Comparison of ENCODE assay signal across 9 cellular contexts in genomic region chr14:105399441-105399775, GRCh38. TPM values are rescaled to one million over a fixed set of nuclear protein-coding genes. Genes with fewer than 3 reads are reported as not detected.
DNase-seq lines count a peak whose midpoint lies in the region; ATAC-seq and TF ChIP-seq lines count a peak whose summit lies in the region.
"Had no signal": no experiment of that assay in that cellular context is flagged by ENCODE, and none has a peak within 500 bp of the region (broad histone marks: within the 10 kb centered on the region; RNA-seq: fewer than 3 reads in every experiment).

No MANE protein-coding gene starts in this region.

- intact Hi-C loops in heart left ventricle (cut with DNase I): loop anchor here in 2 of 10 donors (2.0 to 5.0 kb wide), 2 partner anchors 15 to 78 kb away; no protein-coding TSS in a partner anchor

- no peaks in the 10 kb centered on the region for H3K9me3 ChIP-seq in T-helper 17 cell (ENCODE audit: control insufficient read depth, low read length, poor library complexity, severe bottlenecking)
- peaks cover 0 to 24% (median 0%) of the 10 kb centered on the region in 12 donors for H3K9me3 ChIP-seq in heart left ventricle

- TF ChIP-seq POLR2A in heart left ventricle (IDR thresholded peaks at IDR 0.05): no peak

- peak overlapping the region in 10 of 12 donors; percentile 89 to 97 (median 92) for H3K27ac ChIP-seq in heart left ventricle

- H3K36me3 ChIP-seq in heart left ventricle: peaks cover 0 to 20% (median 10%) of the 10 kb centered on the region in 9 donors

- H3K36me3 Mint-ChIP-seq in T-helper 17 cell (ENCODE audit: low read depth): peaks cover 4% of the 10 kb centered on the region

- DNase-seq in T-helper 17 cell: no peak
- peak in 3 of 5 donors; percentile 47 to 58 (median 56) for DNase-seq in heart left ventricle
- no peak for DNase-seq in skeletal muscle cell (ENCODE audit: low read depth)
- DNase-seq: foreskin melanocyte had no signal

- no peaks in the 10 kb centered on the region for H3K27me3 ChIP-seq in heart left ventricle

- H3K4me3 Mint-ChIP-seq in T-helper 17 cell: peak overlapping the region; percentile 86

- no peaks in the 10 kb centered on the region for H3K27me3 Mint-ChIP-seq in T-helper 17 cell

- H3K27ac Mint-ChIP-seq in T-helper 17 cell: no peak overlapping the region

- no peaks in the 10 kb centered on the region for H3K4me1 Mint-ChIP-seq in T-helper 17 cell

- peaks cover 0 to 33% (median 23%) of the 10 kb centered on the region in 12 donors for H3K4me1 ChIP-seq in heart left ventricle

- no peak for TF ChIP-seq CTCF in heart left ventricle (IDR thresholded peaks at IDR 0.05)

- peak overlapping the region; percentile 96; the same call in 1 of the 2 replicates for H3K4me3 ChIP-seq in GM08714 (ENCODE audit: low read length)
- H3K4me3 ChIP-seq in heart left ventricle: peak overlapping the region; percentile 74 to 99 (median 85)
- H3K4me3 ChIP-seq in skeletal muscle cell (ENCODE audit: low read depth, low read length): peak overlapping the region; percentile 80

- 47 to 66% (median 57%) methylated on average over 6 to 9 of the region's 9 CpGs for WGBS in heart left ventricle, 4 donors

- ATAC-seq in T-helper 17 cell (no peak), heart left ventricle (peak; percentile 3 to 40 (median 24)), HG03439 (IDR thresholded peaks at IDR 0.05; ENCODE audit: unreplicated experiment) (no peak), esophagus mucosa (no peak), GM19035 (IDR thresholded peaks at IDR 0.05; ENCODE audit: unreplicated experiment) (no peak), HG02970 (IDR thresholded peaks at IDR 0.05; ENCODE audit: low FRiP score, unreplicated experiment) (no peak)

RNA-seq across cellular contexts. Expression of gene TEX22, which starts 1.1 kb away (rescaled TPM):
- total RNA-seq in T-helper 17 cell: 1 to 10 TPM in 1 of 2 donors, under 1 TPM in 1; 0.60 to 1.7 TPM
- 1 to 10 TPM in 1 of 9 donors, under 1 TPM in 6, not detected in 2; 0.14 to 1.8 (median 0.82) TPM for total RNA-seq in heart left ventricle
- polyA plus RNA-seq in heart left ventricle: under 1 TPM in 1 of 2 donors, not detected in 1; 0.06 TPM
- 2.0 TPM for total RNA-seq in esophagus mucosa

RNA-seq across cellular contexts. Expression of gene MTA1, which starts 20.2 kb away (rescaled TPM):
- total RNA-seq in T-helper 17 cell (10 to 100 TPM; 99.0 to 99.7 TPM), heart left ventricle (100 to 1,000 TPM in 7 of 9 donors, 10 to 100 TPM in 2; 71.8 to 169 (median 109) TPM), esophagus mucosa (30.9 TPM)
- polyA plus RNA-seq in heart left ventricle: 100 to 1,000 TPM; 103 to 191 TPM

Comparison
In these comparisons a context has a peak if more than half of its experiments do, and no peak if none do; other contexts are left out.
1. ATAC-seq: peak in heart left ventricle (4 of 4); none in T-helper 17 cell (single experiment), HG03439 (single experiment), esophagus mucosa (single experiment), GM19035 (single experiment) and HG02970 (single experiment).
2. DNase-seq: peak in heart left ventricle (3 of 5); none in T-helper 17 cell (0 of 3) and skeletal muscle cell (single experiment).
3. Peak in every context shown above with its lines, with median percentiles within 50 percentile points of each other: H3K4me3 ChIP-seq.